10 cellular contexts compared by ENCODE assay signal in the genomic region with DNA sequence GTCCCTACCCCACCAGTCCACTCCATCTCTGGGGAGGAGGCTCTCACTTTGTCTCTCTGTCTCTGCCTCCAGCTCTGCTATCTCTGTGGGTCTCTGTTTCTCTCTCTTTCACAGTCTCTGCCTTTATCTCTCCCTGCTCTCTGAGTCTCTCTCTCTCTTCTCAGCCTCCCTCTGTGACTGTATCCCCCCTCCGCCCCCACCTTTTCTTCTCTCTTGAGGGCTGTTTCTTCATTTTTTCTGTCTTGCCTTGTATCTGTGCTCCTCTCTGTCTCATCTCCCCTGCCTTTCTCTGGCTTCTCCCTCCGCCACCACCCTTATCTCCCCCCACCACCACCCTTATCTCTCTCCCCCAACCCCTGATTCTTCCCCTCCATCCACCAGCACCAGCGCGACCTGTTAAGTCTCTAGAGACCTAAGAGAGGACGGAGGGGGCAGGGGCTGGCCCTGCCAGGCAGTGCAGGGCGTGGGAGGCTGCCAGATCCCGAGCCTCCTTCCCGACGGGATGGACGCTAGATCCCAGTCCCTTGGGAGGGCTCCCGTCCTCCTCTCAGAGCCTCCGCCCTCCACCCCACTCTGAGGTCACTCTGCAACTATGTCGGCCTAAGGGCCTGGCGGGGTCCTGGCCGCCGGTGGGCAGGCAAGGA. TPM values are rescaled to one million over a fixed set of nuclear protein-coding genes. Genes with fewer than 3 reads are reported as not detected.
DNase-seq lines count a peak whose midpoint lies in the region; ATAC-seq, FAIRE-seq and TF ChIP-seq lines count a peak whose summit lies in the region.
"Had no signal": no experiment of that assay in that cellular context is flagged by ENCODE, and none has a peak within 500 bp of the region (broad histone marks: within the 10 kb centered on the region; RNA-seq: fewer than 3 reads in every experiment).

No MANE protein-coding gene starts in this region.

- H3K4me3 Mint-ChIP-seq in endodermal cell (peak overlapping the region; percentile 72), mesothelial cell of epicardium (peak overlapping the region; percentile 85)

- peaks cover 16% of the 10 kb centered on the region for H3K4me1 Mint-ChIP-seq in endodermal cell
- peaks cover 51% of the 10 kb centered on the region for H3K4me1 Mint-ChIP-seq in mesothelial cell of epicardium

- H3K9me3 ChIP-seq in liver (ENCODE audit: control insufficient read depth in 4 of 4, low read length in 3 of 4) (no peaks in the 10 kb centered on the region), HepG2 (ENCODE audit: low read length) (no peaks in the 10 kb centered on the region), endodermal cell (ENCODE audit: control insufficient read depth, low read length) (no peaks in the 10 kb centered on the region), vagina (no peaks in the 10 kb centered on the region)

- H3K4me3 ChIP-seq in liver (ENCODE audit: low read depth in 1 of 3, low read length in 3 of 3), result peak overlapping the region in 2 of 3 donors; percentile 30 to 43
- H3K4me3 ChIP-seq in HepG2 (replicated peaks in 1 of 3; ENCODE audit: insufficient read depth in 1 of 3, low read depth in 2 of 3, low read length in 3 of 3), result peak overlapping the region in 1 of 3 experiments; percentile 6; a peak in 2 of 6 replicates
- peak overlapping the region; percentile 80 for H3K4me3 ChIP-seq in endodermal cell (ENCODE audit: low read length)
- H3K4me3 ChIP-seq in vagina, result peak overlapping the region; percentile 61 to 90

- in situ Hi-C loops in HepG2 (cut with HindIII; ENCODE audit: extremely low pct_ligation_motif_present, low pct_unique_long_range_greater_than_20kb), result no loop called here

- no peak overlapping the region for H3K27ac Mint-ChIP-seq in endodermal cell
- H3K27ac Mint-ChIP-seq in mesothelial cell of epicardium, result peak overlapping the region; percentile 90

- H3K36me3 ChIP-seq in liver (ENCODE audit: control insufficient read depth in 4 of 4, insufficient read depth in 3 of 4, low read depth in 1 of 4, low read length in 3 of 4) (no peaks in the 10 kb centered on the region), HepG2 (replicated peaks in 1 of 2; ENCODE audit: control insufficient read depth in 1 of 2, insufficient read depth in 2 of 2, low read length in 2 of 2) (no peaks in the 10 kb centered on the region), endodermal cell (ENCODE audit: control insufficient read depth, insufficient read depth, low read length) (no peaks in the 10 kb centered on the region), vagina (no peaks in the 10 kb centered on the region)

- TF ChIP-seq POLR2A in HepG2 (IDR thresholded peaks at IDR 0.05; ENCODE audit: insufficient read depth in 1 of 2, low read depth in 2 of 2, low read length in 2 of 2) (no peak), vagina (IDR thresholded peaks at IDR 0.05) (no peak)

- H3K9me3 Mint-ChIP-seq in endodermal cell (no peaks in the 10 kb centered on the region), mesothelial cell of epicardium (no peaks in the 10 kb centered on the region)

- TF ChIP-seq EP300 in HepG2 (IDR thresholded peaks at IDR 0.05; ENCODE audit: low read depth in 2 of 2, low read length in 2 of 2) (no peak), HepG2 (CRISPR knock-in tag; IDR thresholded peaks at IDR 0.05; ENCODE audit: borderline replicate concordance) (no peak)

- DNase-seq in HepG2 (ENCODE audit: low spot score) (no peak), endodermal cell (peak; percentile 67), mesothelial cell of epicardium (ENCODE audit: low spot score in 2 of 2, unreplicated experiment in 2 of 2) (no peak), vagina (ENCODE audit: extremely low spot score in 2 of 2) (no peak)
- no peak for DNase-seq in NK-92 treated with Interleukin-12 subunit alpha and Interleukin-12 subunit beta, amount 100 ng/mL, for 24 hours (lab: John Stamatoyannopoulos, UW)
- DNase-seq: activated CD4-positive, alpha-beta T cell treated with anti-CD3 and anti-CD28 coated beads for 1 hour; CD4-positive, CD25-positive, alpha-beta regulatory T cell had no signal

- FAIRE-seq in HepG2 (lab: Jason Lieb, UNC), result no peak

- WGBS in liver, result 23% methylated on average over 16 of the region's 16 CpGs
- 73% methylated on average over 9 of the region's 16 CpGs for WGBS in HepG2 (ENCODE audit: low lambda C conversion rate)
- WGBS in endodermal cell (ENCODE audit: insufficient coverage in 1 of 2, insufficient read length in 1 of 2), 2 experiments, result 37 to 40% methylated on average over 8 to 16 of the region's 16 CpGs

- H2AFZ ChIP-seq in HepG2 (ENCODE audit: low read length), result no peak overlapping the region

- H3K27me3 ChIP-seq in liver (ENCODE audit: control insufficient read depth in 4 of 4, insufficient read depth in 4 of 4, low read length in 3 of 4), result peaks cover 0 to 2% (median 0%) of the 10 kb centered on the region in 4 donors
- H3K27me3 ChIP-seq in HepG2 (ENCODE audit: control insufficient read depth in 1 of 2, insufficient read depth in 2 of 2, low read length in 2 of 2), result peaks cover 0 to 4% of the 10 kb centered on the region in 2 experiments; a peak in 1 of 5 replicates
- H3K27me3 ChIP-seq in endodermal cell (ENCODE audit: control insufficient read depth, insufficient read depth, low read length, poor library complexity, severe bottlenecking), result no peaks in the 10 kb centered on the region
- H3K27me3 ChIP-seq in vagina, result no peaks in the 10 kb centered on the region

- peaks cover 20% of the 10 kb centered on the region for H3K27me3 Mint-ChIP-seq in endodermal cell (ENCODE audit: insufficient read depth)
- no peaks in the 10 kb centered on the region for H3K27me3 Mint-ChIP-seq in mesothelial cell of epicardium (ENCODE audit: low read depth)

- CTCF ChIA-PET in HepG2 (lab: Yijun Ruan, JAX; ENCODE audit: low intra/inter-chr PET ratio, low total read pairs), result no interaction called here

- no peak for TF ChIP-seq RAD21 in liver (IDR thresholded peaks at IDR 0.05)
- TF ChIP-seq RAD21 in HepG2 (CRISPR knock-in tag; IDR thresholded peaks at IDR 0.05), result no peak

- no TSS peak for BruUV-seq in HepG2 (replicated peaks; lab: Mats Ljungman, UMichigan)

- peak overlapping the region; percentile 72 to 76 for H3K27ac ChIP-seq in liver (ENCODE audit: low read depth in 1 of 2, low read length in 2 of 2)
- H3K27ac ChIP-seq in HepG2 (ENCODE audit: extremely low read length, insufficient read depth, low read length), result no peak overlapping the region
- H3K27ac ChIP-seq in endodermal cell (ENCODE audit: low read depth, low read length), result no peak overlapping the region
- peak overlapping the region; percentile 95 for H3K27ac ChIP-seq in vagina

- H3K9ac ChIP-seq in liver (ENCODE audit: low read depth in 1 of 2, low read length in 2 of 2), result no peak overlapping the region
- no peak overlapping the region for H3K9ac ChIP-seq in HepG2 (ENCODE audit: insufficient read depth, low read depth, low read length)
- H3K9ac ChIP-seq in endodermal cell (ENCODE audit: extremely low read depth, low read length, poor library complexity, severe bottlenecking), result no peak overlapping the region

- no peaks in the 10 kb centered on the region for H4K20me1 ChIP-seq in HepG2 (ENCODE audit: insufficient read depth, low read length)

- no peaks in the 10 kb centered on the region for H3K79me2 ChIP-seq in HepG2 (ENCODE audit: insufficient read depth, low read length)

- H3K4me2 ChIP-seq in HepG2 (ENCODE audit: low read depth, low read length), result no peak overlapping the region; the same call in 1 of the 2 replicates

- POLR2A ChIA-PET in HepG2 (lab: Yijun Ruan, JAX), result interaction anchor here (1.2 to 3.0 kb wide), 2 partner anchors 43 to 219 kb away, joined by 3 to 10 read pairs; a partner anchor contains a TSS

- H3K4me1 ChIP-seq in liver (ENCODE audit: control insufficient read depth in 4 of 4, insufficient read depth in 4 of 4, low read length in 3 of 4) (peaks cover 0 to 2% (median 0%) of the 10 kb centered on the region in 4 donors), HepG2 (ENCODE audit: insufficient read depth, low read length) (peaks cover 62% of the 10 kb centered on the region), endodermal cell (ENCODE audit: control insufficient read depth, insufficient read depth, low read length) (no peaks in the 10 kb centered on the region), vagina (peaks cover 47% of the 10 kb centered on the region)

- TF ChIP-seq CTCF in liver (IDR thresholded peaks at IDR 0.05; ENCODE audit: low read depth, low read length, missing input control), result no peak
- no peak for TF ChIP-seq CTCF in HepG2 (CRISPR knock-in tag; IDR thresholded peaks at IDR 0.05)
- no peak for TF ChIP-seq CTCF in endodermal cell (conservative IDR thresholded peaks at IDR 0.05)
- TF ChIP-seq CTCF in mesothelial cell of epicardium (IDR thresholded peaks at IDR 0.05; ENCODE audit: unreplicated experiment), result no peak
- TF ChIP-seq CTCF in vagina (IDR thresholded peaks at IDR 0.05), result no peak

- H3K36me3 Mint-ChIP-seq in endodermal cell (ENCODE audit: low read depth) (peaks cover 7% of the 10 kb centered on the region), mesothelial cell of epicardium (peaks cover 5% of the 10 kb centered on the region)
- H3K36me3 Mint-ChIP-seq: CD4-positive, CD25-positive, alpha-beta regulatory T cell had no signal

- ATAC-seq in HepG2, result no peak
- no peak for ATAC-seq in GM21515 (IDR thresholded peaks at IDR 0.05; ENCODE audit: unreplicated experiment)
- ATAC-seq in HG02884 (IDR thresholded peaks at IDR 0.05; ENCODE audit: unreplicated experiment), result no peak

- intact Hi-C loops in HepG2 (cut with micrococcal nuclease; ENCODE audit: unreplicated experiment) (no loop called here), vagina (cut with DNase I) (loop anchor here (5.0 kb wide), 1 partner anchor 42 kb away; a partner anchor contains a TSS)

RNA-seq across cellular contexts. Expression of a gene that starts 1.0 kb away (rescaled TPM):
- 10 to 100 TPM; 18.2 to 24.8 TPM for total RNA-seq in liver
- 1 to 10 TPM; 4.3 to 6.0 TPM for polyA plus RNA-seq in liver
- 0.31 and 0.71 TPM in 2 replicates for total RNA-seq in HepG2 (2016; rRNA removed; fragmentation: Illumina TruSeq; extraction: Trizol)
- 0.18 and 0.20 TPM in 2 replicates for total RNA-seq in HepG2 (2016; cell fraction: cytosol; rRNA removed; fragmentation: Illumina TruSeq; extraction: Trizol; ENCODE audit: low read depth)
- total RNA-seq in HepG2 (2016; cell fraction: insoluble cytoplasmic fraction; rRNA removed; fragmentation: Illumina TruSeq; extraction: Trizol), result 0.54 and 0.67 TPM in 2 replicates
- 0.59 and 0.79 TPM in 2 replicates for total RNA-seq in HepG2 (2016; cell fraction: membrane; rRNA removed; fragmentation: Illumina TruSeq; extraction: Trizol)
- 1.1 and 1.8 TPM in 2 replicates for total RNA-seq in HepG2 (2016; cell fraction: nucleus; rRNA removed; fragmentation: Illumina TruSeq; extraction: Trizol)
- polyA plus RNA-seq in HepG2 (2011; rRNA removed), result 5.7 and 5.9 TPM in 2 replicates
- 4.3 and 4.8 TPM in 2 replicates for polyA plus RNA-seq in HepG2 (2011; cell fraction: cytosol; rRNA removed)
- polyA plus RNA-seq in HepG2 (2011; cell fraction: nucleus; rRNA removed), result 5.2 and 8.0 TPM in 2 replicates
- 2.9 and 4.5 TPM in 2 replicates for polyA plus RNA-seq in HepG2 (2012)
- 0.09 and 0.10 TPM in 2 replicates for polyA plus RNA-seq in HepG2 (2016; cell fraction: cytosol; fragmentation: Illumina TruSeq; extraction: Trizol; ENCODE audit: low read depth)
- 0.39 and 0.46 TPM in 2 replicates for polyA plus RNA-seq in HepG2 (2016; cell fraction: insoluble cytoplasmic fraction; fragmentation: Illumina TruSeq; extraction: Trizol; ENCODE audit: low read depth)
- 0.32 and 0.35 TPM in 2 replicates for polyA plus RNA-seq in HepG2 (2016; cell fraction: membrane; fragmentation: Illumina TruSeq; extraction: Trizol; ENCODE audit: low read depth)
- polyA plus RNA-seq in HepG2 (2016; cell fraction: nucleus; fragmentation: Illumina TruSeq; extraction: Trizol; ENCODE audit: insufficient read depth, low read depth), result 1.3 and 1.4 TPM in 2 replicates
- 26.1 and 95.6 TPM in 2 replicates for polyA minus RNA-seq in HepG2 (2011; rRNA and poly(A)+ RNA removed; ENCODE audit: low replicate concordance)
- 11.6 and 12.8 TPM in 2 replicates for polyA minus RNA-seq in HepG2 (2011; cell fraction: cytosol; rRNA and poly(A)+ RNA removed)
- 5.0 and 5.1 TPM in 2 replicates for polyA minus RNA-seq in HepG2 (2011; cell fraction: nucleus; rRNA and poly(A)+ RNA removed)
- 10 to 100 TPM; 10.9 to 14.1 TPM for total RNA-seq in endodermal cell
- polyA plus RNA-seq in endodermal cell (2013, experiment 1 of 2), result 21.5 TPM
- polyA plus RNA-seq in endodermal cell (2013, experiment 2 of 2), result 21.1 TPM
- total RNA-seq in mesothelial cell of epicardium, result 60.0 to 61.0 TPM (median 60.6 TPM) in 3 replicates
- 53.5 TPM for total RNA-seq in vagina
- total RNA-seq: CD4-positive, CD25-positive, alpha-beta regulatory T cell had no signal

RNA-seq across cellular contexts. Expression of a gene that starts 27.0 kb away (rescaled TPM):
- total RNA-seq in liver (1 to 10 TPM; 1.4 to 1.6 TPM), HepG2 (2016; rRNA removed; fragmentation: Illumina TruSeq; extraction: Trizol) (0.09 TPM in 1 of 2 replicates, not detected in the other), endodermal cell (10 to 100 TPM in 1 of 2 donors, 1 to 10 TPM in 1; 8.6 to 26.7 TPM), mesothelial cell of epicardium (12.8 to 15.5 TPM (median 13.2 TPM) in 3 replicates), vagina (7.1 TPM)
- polyA plus RNA-seq in liver (1 to 10 TPM in 1 of 2 donors, under 1 TPM in 1; 0.35 to 1.9 TPM), HepG2 (2011; rRNA removed) (1.8 and 2.1 TPM in 2 replicates)
- not detected in 2 replicates for total RNA-seq in HepG2 (2016; cell fraction: cytosol; rRNA removed; fragmentation: Illumina TruSeq; extraction: Trizol; ENCODE audit: low read depth)
- total RNA-seq in HepG2 (2016; cell fraction: insoluble cytoplasmic fraction; rRNA removed; fragmentation: Illumina TruSeq; extraction: Trizol), result 0.07 and 0.26 TPM in 2 replicates
- total RNA-seq in HepG2 (2016; cell fraction: membrane; rRNA removed; fragmentation: Illumina TruSeq; extraction: Trizol), result 0.07 and 0.15 TPM in 2 replicates
- 0.28 TPM in 1 of 2 replicates, not detected in the other for total RNA-seq in HepG2 (2016; cell fraction: nucleus; rRNA removed; fragmentation: Illumina TruSeq; extraction: Trizol)
- 0.87 and 1.2 TPM in 2 replicates for polyA plus RNA-seq in HepG2 (2011; cell fraction: cytosol; rRNA removed)
- polyA plus RNA-seq in HepG2 (2011; cell fraction: nucleus; rRNA removed), result 4.2 and 4.4 TPM in 2 replicates
- polyA plus RNA-seq in HepG2 (2012), result 4.6 and 5.8 TPM in 2 replicates
- 0.11 and 0.12 TPM in 2 replicates for polyA plus RNA-seq in HepG2 (2016; cell fraction: cytosol; fragmentation: Illumina TruSeq; extraction: Trizol; ENCODE audit: low read depth)
- 0.19 and 0.38 TPM in 2 replicates for polyA plus RNA-seq in HepG2 (2016; cell fraction: insoluble cytoplasmic fraction; fragmentation: Illumina TruSeq; extraction: Trizol; ENCODE audit: low read depth)
- 0.11 and 0.19 TPM in 2 replicates for polyA plus RNA-seq in HepG2 (2016; cell fraction: membrane; fragmentation: Illumina TruSeq; extraction: Trizol; ENCODE audit: low read depth)
- 0.79 and 0.81 TPM in 2 replicates for polyA plus RNA-seq in HepG2 (2016; cell fraction: nucleus; fragmentation: Illumina TruSeq; extraction: Trizol; ENCODE audit: insufficient read depth, low read depth)
- 1.1 and 2.5 TPM in 2 replicates for polyA minus RNA-seq in HepG2 (2011; rRNA and poly(A)+ RNA removed; ENCODE audit: low replicate concordance)
- 2.8 and 4.8 TPM in 2 replicates for polyA minus RNA-seq in HepG2 (2011; cell fraction: cytosol; rRNA and poly(A)+ RNA removed)
- polyA minus RNA-seq in HepG2 (2011; cell fraction: nucleus; rRNA and poly(A)+ RNA removed), result 1.1 and 1.3 TPM in 2 replicates
- polyA plus RNA-seq in endodermal cell (2013, experiment 1 of 2), result 13.3 TPM
- 5.1 TPM for polyA plus RNA-seq in endodermal cell (2013, experiment 2 of 2)
- total RNA-seq: CD4-positive, CD25-positive, alpha-beta regulatory T cell had no signal

RNA-seq across cellular contexts. Expression of a gene that starts 44.1 kb away (rescaled TPM):
- total RNA-seq in liver (10 to 100 TPM; 55.5 to 80.2 TPM), HepG2 (2016; rRNA removed; fragmentation: Illumina TruSeq; extraction: Trizol) (81.7 and 88.8 TPM in 2 replicates), endodermal cell (100 to 1,000 TPM; 211 to 225 TPM), mesothelial cell of epicardium (246 to 262 TPM (median 249 TPM) in 3 replicates), vagina (116 TPM)
- polyA plus RNA-seq in liver (10 to 100 TPM; 34.9 to 35.9 TPM), HepG2 (2011; rRNA removed) (29.7 and 30.9 TPM in 2 replicates)
- total RNA-seq in HepG2 (2016; cell fraction: cytosol; rRNA removed; fragmentation: Illumina TruSeq; extraction: Trizol; ENCODE audit: low read depth), result 30.9 and 33.3 TPM in 2 replicates
- 77.3 and 84.2 TPM in 2 replicates for total RNA-seq in HepG2 (2016; cell fraction: insoluble cytoplasmic fraction; rRNA removed; fragmentation: Illumina TruSeq; extraction: Trizol)
- 78.7 and 78.8 TPM in 2 replicates for total RNA-seq in HepG2 (2016; cell fraction: membrane; rRNA removed; fragmentation: Illumina TruSeq; extraction: Trizol)
- total RNA-seq in HepG2 (2016; cell fraction: nucleus; rRNA removed; fragmentation: Illumina TruSeq; extraction: Trizol), result 62.2 and 71.6 TPM in 2 replicates
- 16.7 and 21.1 TPM in 2 replicates for polyA plus RNA-seq in HepG2 (2011; cell fraction: cytosol; rRNA removed)
- polyA plus RNA-seq in HepG2 (2011; cell fraction: nucleus; rRNA removed), result 36.0 and 41.1 TPM in 2 replicates
- polyA plus RNA-seq in HepG2 (2012), result 62.3 and 78.5 TPM in 2 replicates
- 43.7 and 48.0 TPM in 2 replicates for polyA plus RNA-seq in HepG2 (2016; cell fraction: cytosol; fragmentation: Illumina TruSeq; extraction: Trizol; ENCODE audit: low read depth)
- 126 and 151 TPM in 2 replicates for polyA plus RNA-seq in HepG2 (2016; cell fraction: insoluble cytoplasmic fraction; fragmentation: Illumina TruSeq; extraction: Trizol; ENCODE audit: low read depth)
- 99.0 and 109 TPM in 2 replicates for polyA plus RNA-seq in HepG2 (2016; cell fraction: membrane; fragmentation: Illumina TruSeq; extraction: Trizol; ENCODE audit: low read depth)
- polyA plus RNA-seq in HepG2 (2016; cell fraction: nucleus; fragmentation: Illumina TruSeq; extraction: Trizol; ENCODE audit: insufficient read depth, low read depth), result 102 and 113 TPM in 2 replicates
- 47.6 and 50.7 TPM in 2 replicates for polyA minus RNA-seq in HepG2 (2011; rRNA and poly(A)+ RNA removed; ENCODE audit: low replicate concordance)
- polyA minus RNA-seq in HepG2 (2011; cell fraction: cytosol; rRNA and poly(A)+ RNA removed), result 23.6 and 33.9 TPM in 2 replicates
- 61.9 and 71.0 TPM in 2 replicates for polyA minus RNA-seq in HepG2 (2011; cell fraction: nucleus; rRNA and poly(A)+ RNA removed)
- polyA plus RNA-seq in endodermal cell (2013, experiment 1 of 2), result 216 TPM
- 207 TPM for polyA plus RNA-seq in endodermal cell (2013, experiment 2 of 2)

Comparison
In these comparisons a context has a peak if more than half of its experiments do, and no peak if none do; other contexts are left out.
1. H3K27ac ChIP-seq: peak in liver (2 of 2) and vagina (single experiment); none in HepG2 (single experiment) and endodermal cell (single experiment).